In the genomic region with DNA sequence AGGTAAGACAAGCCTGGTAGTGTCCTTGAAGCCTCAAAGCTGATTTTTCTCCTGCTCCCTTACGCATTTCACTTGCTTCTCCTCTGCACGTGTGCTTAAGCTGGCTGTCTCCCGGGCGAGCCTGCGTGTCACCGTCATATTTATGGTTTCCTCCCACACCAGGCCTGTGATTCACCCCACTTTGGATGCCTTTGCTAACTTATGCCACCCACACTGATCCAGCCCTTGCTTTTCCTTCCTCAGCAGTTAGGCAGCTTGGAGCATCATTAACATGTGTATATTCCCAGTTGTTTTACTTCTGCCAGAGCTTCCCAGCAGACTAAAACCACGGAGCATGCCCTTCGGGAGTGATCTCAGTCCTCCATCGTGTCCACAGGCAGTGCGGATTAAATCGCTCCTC, we compare ENCODE assay signal across 8 cellular contexts. TPM values are rescaled to one million over a fixed set of nuclear protein-coding genes. Genes with fewer than 3 reads are reported as not detected.
A peak's percentile ranks its signal among the peaks of the same experiment; 100 is the strongest.
DNase-seq lines count a peak whose midpoint lies in the region; ATAC-seq and TF ChIP-seq lines count a peak whose summit lies in the region.

No MANE protein-coding gene starts in this region.

- H3K36me3 ChIP-seq in prostate gland (no peaks in the 10 kb centered on the region), uterus (no peaks in the 10 kb centered on the region)

- H3K36me3 Mint-ChIP-seq in activated T-cell treated with anti-CD3 and anti-CD28 coated beads, Interleukin-2, amount 50 U/mL, for 72 hours (ENCODE audit: insufficient read depth in 2 of 2): peaks cover 1 to 9% of the 10 kb centered on the region in 2 donors

- peaks cover 5% of the 10 kb centered on the region for H3K27me3 Mint-ChIP-seq in activated T-cell treated with anti-CD3 and anti-CD28 coated beads, Interleukin-2, amount 50 U/mL, for 72 hours (ENCODE audit: low read depth)

- ATAC-seq in left cardiac atrium: peak in 1 of 2 donors; percentile 50
- ATAC-seq in activated T-cell treated with anti-CD3 and anti-CD28 coated beads, Interleukin-2, amount 50 U/mL, for 72 hours (replicated peaks in 1 of 2): peak; percentile 38 to 47
- ATAC-seq in HG02870 (IDR thresholded peaks at IDR 0.05; ENCODE audit: unreplicated experiment): no peak
- no peak for ATAC-seq in GM18502 (IDR thresholded peaks at IDR 0.05; ENCODE audit: poor library complexity, unreplicated experiment)

- no peaks in the 10 kb centered on the region for H3K9me3 ChIP-seq in prostate gland
- H3K9me3 ChIP-seq in uterus: no peaks in the 10 kb centered on the region

- DNase-seq in left cardiac atrium: peak; percentile 65
- no peak for DNase-seq in cardiac septum (ENCODE audit: low spot score)
- DNase-seq in activated T-cell treated with anti-CD3 and anti-CD28 coated beads, Interleukin-2, amount 50 U/mL, for 72 hours: peak; percentile 59 to 70
- peak; percentile 88 for DNase-seq in fibroblast of pulmonary artery (ENCODE audit: low read depth)
- peak; percentile 36 for DNase-seq in prostate gland (ENCODE audit: low spot score)
- peak; percentile 79 to 84 for DNase-seq in uterus

- no peaks in the 10 kb centered on the region for H3K9me3 Mint-ChIP-seq in activated T-cell treated with anti-CD3 and anti-CD28 coated beads, Interleukin-2, amount 50 U/mL, for 72 hours

- no peaks in the 10 kb centered on the region for H3K4me1 ChIP-seq in prostate gland (replicated peaks)
- H3K4me1 ChIP-seq in uterus: peaks cover 4 to 8% of the 10 kb centered on the region in 2 donors

- H3K27ac Mint-ChIP-seq in activated T-cell treated with anti-CD3 and anti-CD28 coated beads, Interleukin-2, amount 50 U/mL, for 72 hours: no peak overlapping the region

- no peaks in the 10 kb centered on the region for H3K27me3 ChIP-seq in prostate gland (replicated peaks; ENCODE audit: insufficient read depth)
- H3K27me3 ChIP-seq in uterus: no peaks in the 10 kb centered on the region

- no peak for TF ChIP-seq POLR2A in prostate gland (IDR thresholded peaks at IDR 0.05)
- TF ChIP-seq POLR2A in uterus (IDR thresholded peaks at IDR 0.05): no peak

- intact Hi-C loops in left cardiac atrium (cut with DNase I): loop anchor here (5.0 kb wide), 4 partner anchors 59 to 191 kb away; no protein-coding TSS in a partner anchor
- intact Hi-C loops in cardiac septum (cut with DNase I): loop anchor here (2.0 to 10.0 kb wide), 3 partner anchors 108 to 162 kb away; no protein-coding TSS in a partner anchor
- intact Hi-C loops in prostate gland (cut with DNase I): loop anchor here (2.0 to 10.0 kb wide), 4 partner anchors 34 to 152 kb away; no protein-coding TSS in a partner anchor
- intact Hi-C loops in uterus (cut with DNase I; ENCODE audit: low total_unique reads): no loop called here

- peaks cover 49% of the 10 kb centered on the region for H3K4me1 Mint-ChIP-seq in activated T-cell treated with anti-CD3 and anti-CD28 coated beads, Interleukin-2, amount 50 U/mL, for 72 hours (ENCODE audit: low read depth)

- TF ChIP-seq CTCF in fibroblast of pulmonary artery (IDR thresholded peaks at IDR 0.05; ENCODE audit: low read length, missing control alignments) (no peak), prostate gland (IDR thresholded peaks at IDR 0.05) (no peak), uterus (IDR thresholded peaks at IDR 0.05) (no peak)

- peak overlapping the region; percentile 82 to 83 for H3K4me3 Mint-ChIP-seq in activated T-cell treated with anti-CD3 and anti-CD28 coated beads, Interleukin-2, amount 50 U/mL, for 72 hours

- 16% methylated on average over 11 of the region's 11 CpGs for WGBS in prostate gland

- H3K27ac ChIP-seq in prostate gland (peak overlapping the region in 1 of 2 donors; percentile 24), uterus (peak overlapping the region; percentile 89 to 96)

- H3K4me3 ChIP-seq in fibroblast of pulmonary artery (replicated peaks; ENCODE audit: low read depth, low read length) (peak overlapping the region; percentile 93), prostate gland (no peak overlapping the region), uterus (peak overlapping the region in 1 of 2 donors; percentile 89)

RNA-seq across cellular contexts. Expression of a gene that starts 2.2 kb away (rescaled TPM):
- total RNA-seq in left cardiac atrium (10 to 100 TPM; 10.6 to 12.5 TPM), cardiac septum (3.8 TPM), prostate gland (10 to 100 TPM; 24.7 to 38.6 TPM), uterus (10 to 100 TPM; 12.3 to 52.9 (median 32.9) TPM)
- 10 to 100 TPM; 10.4 to 11.3 TPM for total RNA-seq in activated T-cell treated with anti-CD3 and anti-CD28 coated beads, Interleukin-2, amount 50 U/mL, for 72 hours

Comparison
In these comparisons a context has a peak if more than half of its experiments do, and no peak if none do; other contexts are left out.
1. ATAC-seq: peak in activated T-cell treated with anti-CD3 and anti-CD28 coated beads, Interleukin-2, amount 50 U/mL, for 72 hours (2 of 2); none in HG02870 (single experiment) and GM18502 (single experiment).